Comparison of ENCODE assay signal across 2 cellular contexts in genomic region chr10:95531994-95532399, GRCh38.
TF ChIP-seq lines count a peak whose summit lies in the region.

No MANE protein-coding gene starts in this region.

TF ChIP-seq in GM23338, 12 proteins besides CTCF, POLR2A, EP300 and RAD21:
- no peak for TF ChIP-seq ZNF114 (CRISPR knock-in tag; IDR thresholded peaks at IDR 0.05)
- no peak for TF ChIP-seq CREB1 (CRISPR knock-in tag; IDR thresholded peaks at IDR 0.05; ENCODE audit: low read depth)
- no peak for TF ChIP-seq POLR2AphosphoS5 (IDR thresholded peaks at IDR 0.05; ENCODE audit: low read depth)
- TF ChIP-seq EZH2phosphoT487 (IDR thresholded peaks at IDR 0.05; ENCODE audit: unreplicated experiment) = no peak
- TF ChIP-seq JUNB (IDR thresholded peaks at IDR 0.05; ENCODE audit: unreplicated experiment) = no peak
- TF ChIP-seq NANOG (IDR thresholded peaks at IDR 0.05; ENCODE audit: borderline replicate concordance) = no peak
- no peak for TF ChIP-seq EZH2 (IDR thresholded peaks at IDR 0.05; ENCODE audit: low read depth, unreplicated experiment)

TF ChIP-seq in endothelial cell of umbilical vein, 7 proteins besides CTCF, POLR2A, EP300 and RAD21:
- no peak for TF ChIP-seq POLR2AphosphoS5 (IDR thresholded peaks at IDR 0.05; ENCODE audit: insufficient read depth, low read depth, low read length)
- TF ChIP-seq MYC (IDR thresholded peaks at IDR 0.05; ENCODE audit: low read depth, low read length) = no peak
- TF ChIP-seq GATA2 (IDR thresholded peaks at IDR 0.05; ENCODE audit: insufficient read depth, insufficient read length, low read depth, low read length) = no peak
- no peak for TF ChIP-seq EZH2 (IDR thresholded peaks at IDR 0.05; ENCODE audit: borderline replicate concordance, low read depth, low read length, severe bottlenecking)
- TF ChIP-seq MAX (IDR thresholded peaks at IDR 0.05; ENCODE audit: insufficient read depth, insufficient read length) = no peak
- no peak for TF ChIP-seq FOS (IDR thresholded peaks at IDR 0.05; ENCODE audit: borderline replicate concordance, insufficient read depth, low read length)
- TF ChIP-seq JUN (IDR thresholded peaks at IDR 0.05; ENCODE audit: borderline replicate concordance, insufficient read depth, insufficient read length, low read depth) = no peak
